ENCODE assay signal across 14 cellular contexts in the genomic region with DNA sequence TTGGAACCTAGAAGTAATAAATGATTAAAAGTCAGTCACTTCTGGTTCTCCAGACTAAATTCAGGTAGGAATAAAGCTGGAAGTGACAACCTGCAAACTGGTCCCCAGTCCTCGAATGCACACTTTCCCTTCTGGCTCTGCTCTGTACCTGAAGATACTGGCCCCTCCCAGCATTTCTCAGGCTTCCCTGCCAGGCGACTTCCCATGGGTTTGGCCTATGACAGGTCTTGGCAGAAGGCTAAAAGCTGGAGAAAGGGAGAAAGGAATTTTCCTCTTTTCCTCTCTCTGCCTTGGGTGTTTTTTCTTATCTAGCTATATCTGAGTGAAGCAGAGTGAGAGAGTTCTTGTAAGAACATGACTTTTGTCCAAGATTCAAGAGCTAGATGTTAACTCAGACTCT.
"Had no signal": no experiment of that assay in that cellular context is flagged by ENCODE, and none has a peak within 500 bp of the region (broad histone marks: within the 10 kb centered on the region; RNA-seq: fewer than 3 reads in every experiment).

No MANE protein-coding gene starts in this region.

- H3K27me3 ChIP-seq: adrenal gland had no signal

- H3K4me3 Mint-ChIP-seq: activated CD4-positive, alpha-beta T cell treated with anti-CD3 and anti-CD28 coated beads for 36 hours; dendritic cell treated with granulocyte-macrophage colony-stimulating factor and Interleukin-4, amounts not matched to agents 40 ng/mL and 50 ng/mL, for 4 days; effector memory CD8-positive, alpha-beta T cell; immature natural killer cell; nephron; type B pancreatic cell had no signal

- H3K4me1 Mint-ChIP-seq: activated CD4-positive, alpha-beta T cell treated with anti-CD3 and anti-CD28 coated beads for 36 hours; immature natural killer cell; nephron had no signal

- DNase-seq: activated CD4-positive, alpha-beta T cell treated with anti-CD3 and anti-CD28 coated beads for 36 hours; activated naive CD4-positive, alpha-beta T cell treated with Interleukin-2 at 50 U/mL for 16 hours; adrenal gland; central memory CD4-positive, alpha-beta T cell; effector memory CD8-positive, alpha-beta T cell; hippocampal formation; immature natural killer cell; left cardiac atrium; stimulated activated CD4-positive, alpha-beta T cell treated with anti-CD3 and anti-CD28 coated beads, Interleukin-12 subunit alpha, Interleukin-12 subunit beta, amount 100 ng/mL, for 4 hours; stimulated activated naive CD4-positive, alpha-beta T cell treated with Interleukin-2 at 50 U/mL for 16 hours had no signal

- H3K9me3 Mint-ChIP-seq: type B pancreatic cell had no signal

- ATAC-seq: activated CD4-positive, alpha-beta T cell treated with anti-CD3 and anti-CD28 coated beads for 36 hours; effector memory CD8-positive, alpha-beta T cell; left cardiac atrium had no signal

- H3K36me3 ChIP-seq: adrenal gland had no signal

- H3K4me3 ChIP-seq: adrenal gland, lung had no signal

- H3K27me3 Mint-ChIP-seq: activated CD4-positive, alpha-beta T cell treated with anti-CD3 and anti-CD28 coated beads for 36 hours; dendritic cell treated with granulocyte-macrophage colony-stimulating factor and Interleukin-4, amounts not matched to agents 40 ng/mL and 50 ng/mL, for 4 days; effector memory CD8-positive, alpha-beta T cell; type B pancreatic cell had no signal

- H3K36me3 Mint-ChIP-seq: immature natural killer cell, type B pancreatic cell had no signal

- H3K27ac Mint-ChIP-seq: activated CD4-positive, alpha-beta T cell treated with anti-CD3 and anti-CD28 coated beads for 36 hours; dendritic cell treated with granulocyte-macrophage colony-stimulating factor and Interleukin-4, amounts not matched to agents 40 ng/mL and 50 ng/mL, for 4 days; effector memory CD8-positive, alpha-beta T cell; immature natural killer cell; nephron; type B pancreatic cell had no signal

- H3K9me3 ChIP-seq: adrenal gland had no signal

- H3K4me1 ChIP-seq: adrenal gland had no signal

- H3K27ac ChIP-seq: adrenal gland had no signal
